Comparison of ENCODE assay signal across 8 cellular contexts in the genomic region with DNA sequence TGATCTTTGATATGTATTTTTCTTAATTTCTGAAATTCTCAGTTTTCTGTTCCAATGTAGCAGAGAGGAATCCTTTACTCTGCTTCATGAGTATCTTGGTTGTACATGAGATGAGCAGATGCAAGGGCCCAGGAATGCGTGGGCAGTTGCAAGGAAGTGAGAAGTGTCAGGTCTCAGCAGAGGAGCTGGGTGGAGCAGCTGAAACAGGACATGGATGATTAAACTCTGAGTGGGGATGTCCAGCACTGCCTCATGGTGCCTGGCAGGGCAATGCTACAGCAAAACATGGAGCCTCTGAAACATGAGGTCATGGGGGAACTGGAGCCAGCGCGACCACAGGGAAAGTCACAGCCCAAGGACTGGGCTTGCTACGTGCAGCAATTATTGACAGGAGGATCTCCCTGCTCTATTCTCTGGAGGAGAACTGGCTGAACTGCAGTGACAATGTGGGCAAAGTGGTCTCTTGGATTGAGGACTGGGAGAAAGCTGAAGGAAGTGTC. TPM values are rescaled to one million over a fixed set of nuclear protein-coding genes. Genes with fewer than 3 reads are reported as not detected.
DNase-seq lines count a peak whose midpoint lies in the region; ATAC-seq, FAIRE-seq and TF ChIP-seq lines count a peak whose summit lies in the region.

No MANE protein-coding gene starts in this region.

- no peaks in the 10 kb centered on the region for H3K79me2 ChIP-seq in smooth muscle cell (ENCODE audit: low read depth)

- no peaks in the 10 kb centered on the region for H3K36me3 Mint-ChIP-seq in CD8-positive, alpha-beta memory T cell

- peak; percentile 93 for FAIRE-seq in GM12892 (lab: Jason Lieb, UNC)
- no peak for FAIRE-seq in pancreas (lab: Jason Lieb, UNC)

- peaks cover 0 to 2% (median 0%) of the 10 kb centered on the region in 5 donors for H3K9me3 Mint-ChIP-seq in CD8-positive, alpha-beta memory T cell

- peaks cover 15 to 16% (median 15%) of the 10 kb centered on the region in 3 donors for H3K4me1 Mint-ChIP-seq in CD8-positive, alpha-beta memory T cell

- DNase-seq in GM12892 (ENCODE audit: insufficient read length) (peak; percentile 19), cerebellar cortex (ENCODE audit: low spot score) (peak; percentile 59), pancreas (no peak), smooth muscle cell (lab: John Stamatoyannopoulos, UW; ENCODE audit: unreplicated experiment) (no peak)
- no peak for DNase-seq in CD8-positive, alpha-beta memory T cell

- no peak for TF ChIP-seq EP300 in Ishikawa (IDR thresholded peaks at IDR 0.05; ENCODE audit: borderline replicate concordance)

- no peak overlapping the region for H3K9ac ChIP-seq in smooth muscle cell (ENCODE audit: low read depth)

- H3K27me3 ChIP-seq in pancreas (no peaks in the 10 kb centered on the region), smooth muscle cell (ENCODE audit: low read depth) (no peaks in the 10 kb centered on the region)
- H3K27me3 ChIP-seq in CD8-positive, alpha-beta memory T cell (ENCODE audit: insufficient read depth, low read length, poor library complexity, severe bottlenecking), result no peaks in the 10 kb centered on the region

- peaks cover 0 to 30% (median 6%) of the 10 kb centered on the region in 3 donors for H3K4me1 ChIP-seq in pancreas
- no peaks in the 10 kb centered on the region for H3K4me1 ChIP-seq in CD8-positive, alpha-beta memory T cell (ENCODE audit: insufficient read depth, low read length)
- no peaks in the 10 kb centered on the region for H3K4me1 ChIP-seq in smooth muscle cell (ENCODE audit: low read depth)

- H3K4me3 ChIP-seq in pancreas (no peak overlapping the region), smooth muscle cell (no peak overlapping the region)
- H3K4me3 ChIP-seq in CD8-positive, alpha-beta memory T cell (ENCODE audit: low read length), result no peak overlapping the region

- intact Hi-C loops in pancreas (cut with DNase I), result no loop called here

- no peaks in the 10 kb centered on the region for H3K9me3 ChIP-seq in pancreas
- no peaks in the 10 kb centered on the region for H3K9me3 ChIP-seq in CD8-positive, alpha-beta memory T cell (ENCODE audit: low read length)
- H3K9me3 ChIP-seq in smooth muscle cell (replicated peaks; ENCODE audit: low read depth), result no peaks in the 10 kb centered on the region

- TF ChIP-seq RAD21 in Ishikawa (IDR thresholded peaks at IDR 0.05; ENCODE audit: low read depth), result no peak

- H3K27me3 Mint-ChIP-seq in CD8-positive, alpha-beta memory T cell, result peaks cover 0 to 4% of the 10 kb centered on the region in 2 donors

- WGBS in pancreas, 2 donors, result 78 to 79% methylated on average over 4 of the region's 4 CpGs
- WGBS in smooth muscle cell (ENCODE audit: low lambda C conversion rate), result 70% methylated on average over 4 of the region's 4 CpGs

- no peaks in the 10 kb centered on the region for H4K20me1 ChIP-seq in smooth muscle cell (ENCODE audit: low read depth)

- peak overlapping the region in 4 of 8 donors; percentile 36 to 91 (median 53) for H3K27ac Mint-ChIP-seq in CD8-positive, alpha-beta memory T cell

- H2AFZ ChIP-seq in smooth muscle cell (ENCODE audit: low read depth), result no peak overlapping the region

- peak; percentile 95 for ATAC-seq in GM21529 (IDR thresholded peaks at IDR 0.05; ENCODE audit: unreplicated experiment)
- ATAC-seq in pancreas, result peak in 3 of 4 donors; percentile 22 to 56 (median 30)
- no peak for ATAC-seq in HG03045 (IDR thresholded peaks at IDR 0.05; ENCODE audit: unreplicated experiment)

- H3K4me2 ChIP-seq in smooth muscle cell, result no peak overlapping the region

- CTCF ChIA-PET in CD8-positive, alpha-beta memory T cell (lab: Charles Lee), result no interaction called here

- TF ChIP-seq POLR2A in GM12892 (IDR thresholded peaks at IDR 0.05; ENCODE audit: low read depth, low read length), result no peak

- POLR2A ChIA-PET in CD8-positive, alpha-beta memory T cell (lab: Charles Lee), result no interaction called here

- H3K36me3 ChIP-seq in pancreas (no peaks in the 10 kb centered on the region), smooth muscle cell (ENCODE audit: low read depth) (no peaks in the 10 kb centered on the region)
- no peaks in the 10 kb centered on the region for H3K36me3 ChIP-seq in CD8-positive, alpha-beta memory T cell (ENCODE audit: insufficient read depth, low read length)

- H3F3A ChIP-seq in smooth muscle cell (ENCODE audit: low read depth), result no peaks in the 10 kb centered on the region

- TF ChIP-seq CTCF in pancreas (IDR thresholded peaks at IDR 0.05) (no peak), smooth muscle cell (IDR thresholded peaks at IDR 0.05; ENCODE audit: borderline replicate concordance, insufficient read depth, poor library complexity, severe bottlenecking) (no peak)

- H3K27ac ChIP-seq in pancreas (no peak overlapping the region), smooth muscle cell (ENCODE audit: low read depth) (no peak overlapping the region)
- H3K27ac ChIP-seq in CD8-positive, alpha-beta memory T cell (ENCODE audit: low read depth, low read length), result no peak overlapping the region

- H3K4me3 Mint-ChIP-seq in CD8-positive, alpha-beta memory T cell, result peak overlapping the region in 1 of 7 donors; percentile 29

TF ChIP-seq in Ishikawa, 13 proteins besides CTCF, POLR2A, EP300 and RAD21:
- TF ChIP-seq REST (IDR thresholded peaks at IDR 0.05; ENCODE audit: low read depth) (no peak), USF1 (IDR thresholded peaks at IDR 0.05) (no peak), EGR1 (IDR thresholded peaks at IDR 0.05) (peak; percentile 58)
- TF ChIP-seq, protein P1, sequence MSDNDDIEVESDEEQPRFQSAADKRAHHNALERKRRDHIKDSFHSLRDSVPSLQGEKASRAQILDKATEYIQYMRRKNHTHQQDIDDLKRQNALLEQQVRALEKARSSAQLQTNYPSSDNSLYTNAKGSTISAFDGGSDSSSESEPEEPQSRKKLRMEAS (IDR thresholded peaks at IDR 0.05), result no peak

RNA-seq across cellular contexts. Expression of gene COLGALT2, which starts 48.4 kb away (rescaled TPM):
- 0.06 TPM for polyA plus RNA-seq in GM12892 (2012; ENCODE audit: missing spikeins)
- 1 to 10 TPM; 1.0 to 3.2 (median 1.6) TPM for total RNA-seq in pancreas
- 1 to 10 TPM; 1.3 to 3.2 TPM for polyA plus RNA-seq in pancreas
- total RNA-seq in CD8-positive, alpha-beta memory T cell, result 1 to 10 TPM; 3.3 to 4.2 TPM
- polyA plus RNA-seq in CD8-positive, alpha-beta memory T cell, result 1.2 TPM
- total RNA-seq in smooth muscle cell, result 0.22 and 0.31 TPM in 2 replicates
- polyA plus RNA-seq in smooth muscle cell, result 0.61 and 0.73 TPM in 2 replicates

Comparison
In these comparisons a context has a peak if more than half of its experiments do, and no peak if none do; other contexts are left out.
1. DNase-seq: peak in GM12892 (single experiment) and cerebellar cortex (single experiment); none in pancreas (0 of 6), CD8-positive, alpha-beta memory T cell (0 of 5) and smooth muscle cell (single experiment).